In genomic region chr21:14403681-14404318, GRCh38 we compare ENCODE assay signal across 8 cellular contexts. TPM values are rescaled to one million over a fixed set of nuclear protein-coding genes. Genes with fewer than 3 reads are reported as not detected.
DNase-seq lines count a peak whose midpoint lies in the region; ATAC-seq, FAIRE-seq and TF ChIP-seq lines count a peak whose summit lies in the region.

No MANE protein-coding gene starts in this region.

- intact Hi-C loops in K562 (cut with micrococcal nuclease) (loop anchor here (1.0 to 5.0 kb wide), 4 partner anchors 96 to 1080 kb away; no protein-coding TSS in a partner anchor), HepG2 (cut with micrococcal nuclease; ENCODE audit: unreplicated experiment) (loop anchor here (1.0 to 2.0 kb wide), 2 partner anchors 333 to 1189 kb away; no protein-coding TSS in a partner anchor)

- no peaks in the 10 kb centered on the region for H3K9me3 ChIP-seq in CD4-positive, CD25-positive, alpha-beta regulatory T cell (ENCODE audit: control insufficient read depth in 2 of 2, low read length in 2 of 2)
- H3K9me3 ChIP-seq in K562 (replicated peaks; ENCODE audit: control insufficient read depth, insufficient read depth, low read depth, low read length) (no peaks in the 10 kb centered on the region; the same call in 1 of the 2 replicates), HepG2 (ENCODE audit: low read length) (no peaks in the 10 kb centered on the region)

- no peak overlapping the region for H3K4me3 Mint-ChIP-seq in CD4-positive, CD25-positive, alpha-beta regulatory T cell
- no peak overlapping the region for H3K4me3 Mint-ChIP-seq in stimulated activated effector memory CD8-positive, alpha-beta T cell treated with anti-CD3 and anti-CD28 coated beads, Interleukin-12 subunit alpha, Interleukin-12 subunit beta, amount 100 ng/mL, for 72 hours

- TF ChIP-seq POLR2A in K562 (conservative IDR thresholded peaks at IDR 0.05) (no peak), HepG2 (IDR thresholded peaks at IDR 0.05; ENCODE audit: insufficient read depth in 1 of 2, low read depth in 2 of 2, low read length in 2 of 2) (no peak)

- CTCF ChIA-PET in K562 (lab: Yijun Ruan, JAX; ENCODE audit: low intra/inter-chr PET ratio), result interaction anchor here (0.7 to 2.2 kb wide), 3 partner anchors 370 to 1079 kb away, joined by 3 to 15 read pairs (median 11); no protein-coding TSS in a partner anchor
- CTCF ChIA-PET in HepG2 (lab: Yijun Ruan, JAX; ENCODE audit: low intra/inter-chr PET ratio, low total read pairs), result interaction anchor here (1.3 to 2.5 kb wide), 3 partner anchors 334 to 1188 kb away, joined by 5 to 13 read pairs (median 6); no protein-coding TSS in a partner anchor

- peak; percentile 46 for FAIRE-seq in K562 (lab: Jason Lieb, UNC)
- FAIRE-seq in HepG2 (lab: Jason Lieb, UNC), result no peak

- POLR2A ChIA-PET in K562 (lab: Yijun Ruan, JAX), result no interaction called here
- POLR2A ChIA-PET in HepG2 (lab: Yijun Ruan, JAX), result no interaction called here

- H3K9ac ChIP-seq in K562 (ENCODE audit: insufficient read depth in 1 of 2, low read depth in 2 of 2, low read length in 2 of 2) (no peak overlapping the region), HepG2 (ENCODE audit: insufficient read depth, low read depth, low read length) (no peak overlapping the region)

- 0% methylated on average over 1 of the region's 1 CpG for WGBS in K562 (ENCODE audit: insufficient coverage, low coverage, missing lambda C conversion rate)
- 0% methylated on average over 1 of the region's 1 CpG for WGBS in HepG2 (ENCODE audit: low lambda C conversion rate)

- H3K27ac ChIP-seq in CD4-positive, CD25-positive, alpha-beta regulatory T cell (ENCODE audit: insufficient read depth, low read length, poor library complexity, severe bottlenecking), result no peak overlapping the region
- H3K27ac ChIP-seq in K562 (ENCODE audit: extremely low read depth, low read depth, low read length) (no peak overlapping the region), HepG2 (ENCODE audit: extremely low read length, insufficient read depth, low read length) (no peak overlapping the region)

- no peak overlapping the region for H3K4me3 ChIP-seq in CD4-positive, CD25-positive, alpha-beta regulatory T cell (ENCODE audit: low read depth, low read length)
- no peak overlapping the region for H3K4me3 ChIP-seq in K562
- no peak overlapping the region for H3K4me3 ChIP-seq in HepG2 (replicated peaks in 1 of 3; ENCODE audit: insufficient read depth in 1 of 3, low read depth in 2 of 3, low read length in 3 of 3)

- no peaks in the 10 kb centered on the region for H3K36me3 Mint-ChIP-seq in CD4-positive, CD25-positive, alpha-beta regulatory T cell
- H3K36me3 Mint-ChIP-seq in stimulated activated effector memory CD8-positive, alpha-beta T cell treated with anti-CD3 and anti-CD28 coated beads, Interleukin-12 subunit alpha, Interleukin-12 subunit beta, amount 100 ng/mL, for 72 hours, result no peaks in the 10 kb centered on the region

- TF ChIP-seq CTCF in K562 (IDR thresholded peaks at IDR 0.05 in 2 of 3, conservative IDR thresholded peaks at IDR 0.05 in 1 of 3; ENCODE audit: insufficient read depth in 2 of 3, low read depth in 1 of 3, low read length in 3 of 3) (peak; percentile 53 to 81 (median 54)), HepG2 (CRISPR knock-in tag; IDR thresholded peaks at IDR 0.05) (peak; percentile 59)

- peaks cover 0 to 3% (median 0%) of the 10 kb centered on the region in 4 donors for H3K4me1 Mint-ChIP-seq in CD4-positive, CD25-positive, alpha-beta regulatory T cell
- no peaks in the 10 kb centered on the region for H3K4me1 Mint-ChIP-seq in stimulated activated effector memory CD8-positive, alpha-beta T cell treated with anti-CD3 and anti-CD28 coated beads, Interleukin-12 subunit alpha, Interleukin-12 subunit beta, amount 100 ng/mL, for 72 hours

- no peaks in the 10 kb centered on the region for H4K20me1 ChIP-seq in K562 (replicated peaks; ENCODE audit: control insufficient read depth, insufficient read depth, low read length)
- H4K20me1 ChIP-seq in HepG2 (ENCODE audit: insufficient read depth, low read length), result no peaks in the 10 kb centered on the region

- H3K4me1 ChIP-seq in CD4-positive, CD25-positive, alpha-beta regulatory T cell (ENCODE audit: control insufficient read depth, insufficient read depth, low read length, poor library complexity, severe bottlenecking), result no peaks in the 10 kb centered on the region
- H3K4me1 ChIP-seq in K562 (replicated peaks in 1 of 2; ENCODE audit: control insufficient read depth in 2 of 2, insufficient read depth in 2 of 2, low read length in 2 of 2) (no peaks in the 10 kb centered on the region; a peak in 1 of 5 replicates), HepG2 (ENCODE audit: insufficient read depth, low read length) (no peaks in the 10 kb centered on the region)

- H3K4me2 ChIP-seq in K562 (ENCODE audit: insufficient read depth, low read length), result no peak overlapping the region
- no peak overlapping the region for H3K4me2 ChIP-seq in HepG2 (ENCODE audit: low read depth, low read length)

- no peak overlapping the region for H2AFZ ChIP-seq in K562 (ENCODE audit: low read depth, low read length)
- no peak overlapping the region for H2AFZ ChIP-seq in HepG2 (ENCODE audit: low read length)

- BruUV-seq in K562 (replicated peaks; lab: Mats Ljungman, UMichigan) (no TSS peak), HepG2 (replicated peaks; lab: Mats Ljungman, UMichigan) (no TSS peak)

- TF ChIP-seq EP300 in K562 (IDR thresholded peaks at IDR 0.05; ENCODE audit: low read length) (no peak), HepG2 (IDR thresholded peaks at IDR 0.05; ENCODE audit: low read depth in 2 of 2, low read length in 2 of 2) (no peak), HepG2 (CRISPR knock-in tag; IDR thresholded peaks at IDR 0.05; ENCODE audit: borderline replicate concordance) (no peak)

- peak; percentile 82 to 91 for TF ChIP-seq RAD21 in K562 (CRISPR knock-in tag; conservative IDR thresholded peaks at IDR 0.05 in 1 of 2, IDR thresholded peaks at IDR 0.05 in 1 of 2)
- 0 out of 2 replicates have a peak, but pooled peaks have one; percentile 19 for TF ChIP-seq RAD21 in HepG2 (CRISPR knock-in tag; IDR thresholded peaks at IDR 0.05)

- no peaks in the 10 kb centered on the region for H3K9me1 ChIP-seq in K562 (ENCODE audit: control insufficient read depth, insufficient read depth, low read length)

- H3K9me3 Mint-ChIP-seq in CD4-positive, CD25-positive, alpha-beta regulatory T cell, result peaks cover 0 to 2% (median 0%) of the 10 kb centered on the region in 7 donors
- H3K9me3 Mint-ChIP-seq in stimulated activated effector memory CD8-positive, alpha-beta T cell treated with anti-CD3 and anti-CD28 coated beads, Interleukin-12 subunit alpha, Interleukin-12 subunit beta, amount 100 ng/mL, for 72 hours, result no peaks in the 10 kb centered on the region

- no peaks in the 10 kb centered on the region for H3K36me3 ChIP-seq in CD4-positive, CD25-positive, alpha-beta regulatory T cell (ENCODE audit: control insufficient read depth, insufficient read depth, low read length)
- H3K36me3 ChIP-seq in K562 (ENCODE audit: control insufficient read depth, insufficient read depth, low read length), result no peaks in the 10 kb centered on the region
- H3K36me3 ChIP-seq in HepG2 (replicated peaks in 1 of 2; ENCODE audit: control insufficient read depth in 1 of 2, insufficient read depth in 2 of 2, low read length in 2 of 2), result no peaks in the 10 kb centered on the region

- no peak overlapping the region for H3K27ac Mint-ChIP-seq in CD4-positive, CD25-positive, alpha-beta regulatory T cell
- no peak overlapping the region for H3K27ac Mint-ChIP-seq in stimulated activated effector memory CD8-positive, alpha-beta T cell treated with anti-CD3 and anti-CD28 coated beads, Interleukin-12 subunit alpha, Interleukin-12 subunit beta, amount 100 ng/mL, for 72 hours

- ATAC-seq in CD4-positive, CD25-positive, alpha-beta regulatory T cell (ENCODE audit: low read depth in 2 of 2), result peak in 1 of 2 donors; percentile 66
- peak; percentile 82 for ATAC-seq in GM18868 (IDR thresholded peaks at IDR 0.05; ENCODE audit: unreplicated experiment)
- ATAC-seq in K562, result peak; percentile 91
- peak; percentile 64 for ATAC-seq in HepG2
- no peak for ATAC-seq in HG02759 (IDR thresholded peaks at IDR 0.05; ENCODE audit: unreplicated experiment)
- no peak for ATAC-seq in stimulated activated effector memory CD8-positive, alpha-beta T cell treated with anti-CD3 and anti-CD28 coated beads, Interleukin-12 subunit alpha, Interleukin-12 subunit beta, amount 100 ng/mL, for 72 hours
- no peak for ATAC-seq in HG03039 (IDR thresholded peaks at IDR 0.05; ENCODE audit: unreplicated experiment)

- in situ Hi-C loops in K562 (cut with MboI) (loop anchor here (25.0 kb wide), 2 partner anchors 884 to 1084 kb away; no protein-coding TSS in a partner anchor), HepG2 (cut with HindIII; ENCODE audit: extremely low pct_ligation_motif_present, low pct_unique_long_range_greater_than_20kb) (loop anchor here (25.0 kb wide), 1 partner anchor 1184 kb away; no protein-coding TSS in a partner anchor)

- H3K79me2 ChIP-seq in K562 (ENCODE audit: control insufficient read depth, insufficient read depth, low read length) (no peaks in the 10 kb centered on the region), HepG2 (ENCODE audit: insufficient read depth, low read length) (no peaks in the 10 kb centered on the region)

- H3K27me3 Mint-ChIP-seq in CD4-positive, CD25-positive, alpha-beta regulatory T cell, result peaks cover 14% of the 10 kb centered on the region

- no peaks in the 10 kb centered on the region for H3K27me3 ChIP-seq in CD4-positive, CD25-positive, alpha-beta regulatory T cell (ENCODE audit: control insufficient read depth, insufficient read depth, low read length)
- H3K27me3 ChIP-seq in K562 (ENCODE audit: control insufficient read depth in 2 of 2, insufficient read depth in 2 of 2, low read length in 2 of 2) (no peaks in the 10 kb centered on the region), HepG2 (ENCODE audit: control insufficient read depth in 1 of 2, insufficient read depth in 2 of 2, low read length in 2 of 2) (no peaks in the 10 kb centered on the region; a peak in 1 of 5 replicates)

- DNase-seq in CD4-positive, CD25-positive, alpha-beta regulatory T cell, result peak in 2 of 3 donors; percentile 35 to 71
- DNase-seq in NCI-H1694 (lab: John Stamatoyannopoulos, UW) (peak; percentile 36), K562 (ENCODE audit: extremely low read depth in 1 of 4, low spot score in 3 of 4) (peak; percentile 31 to 68 (median 42)), HepG2 (ENCODE audit: low spot score) (peak; percentile 19)
- no peak for DNase-seq in stimulated activated effector memory CD8-positive, alpha-beta T cell treated with anti-CD3 and anti-CD28 coated beads, Interleukin-12 subunit alpha, Interleukin-12 subunit beta, amount 100 ng/mL, for 72 hours (ENCODE audit: low spot score in 2 of 2)

RNA-seq across cellular contexts. Expression of gene HSPA13, which starts 20.9 kb away (rescaled TPM):
- total RNA-seq in CD4-positive, CD25-positive, alpha-beta regulatory T cell, result 28.6 TPM
- polyA plus RNA-seq in CD4-positive, CD25-positive, alpha-beta regulatory T cell, result 10 to 100 TPM; 11.5 to 17.9 (median 13.0) TPM
- 10.0 and 31.1 TPM in 2 replicates for total RNA-seq in K562 (2011; cell fraction: chromatin; rRNA removed; ENCODE audit: low replicate concordance)
- 14.0 and 18.8 TPM in 2 replicates for total RNA-seq in K562 (2011; cell fraction: nucleolus; rRNA removed)
- total RNA-seq in K562 (2011; cell fraction: nucleoplasm; rRNA removed), result 27.8 and 30.5 TPM in 2 replicates
- total RNA-seq in K562 (2014; rRNA removed), result 13.8 and 14.0 TPM in 2 replicates
- 28.7 and 35.5 TPM in 2 replicates for total RNA-seq in K562 (2014; rRNA removed; fragmentation: Illumina TruSeq; extraction: Trizol)
- total RNA-seq in K562 (2015; rRNA removed; fragmentation: Illumina TruSeq; extraction: Trizol), result 19.5 and 21.1 TPM in 2 replicates
- 24.7 TPM in 2 replicates for total RNA-seq in K562 (2021)
- polyA plus RNA-seq in K562 (2011; rRNA removed), result 20.0 and 23.9 TPM in 2 replicates
- 3.0 and 9.1 TPM in 2 replicates for polyA plus RNA-seq in K562 (2011; cell fraction: cytosol; rRNA removed)
- 3.7 and 6.9 TPM in 2 replicates for polyA plus RNA-seq in K562 (2011; cell fraction: nucleus; rRNA removed)
- polyA plus RNA-seq in K562 (2012), result 14.1 and 33.3 TPM in 2 replicates
- polyA plus RNA-seq in K562 (2014; fragmentation: Illumina TruSeq; extraction: Trizol), result 18.8 and 18.9 TPM in 2 replicates
- polyA plus RNA-seq in K562 (2014; fragmentation: Nextera tagmentation; extraction: Ambion mirVana), result 10 to 100 TPM; 27.5 to 28.8 TPM
- polyA plus RNA-seq in K562 (2014; rRNA removed), result 12.5 and 13.7 TPM in 2 replicates
- polyA minus RNA-seq in K562 (2011; rRNA and poly(A)+ RNA removed), result 36.4 and 45.7 TPM in 2 replicates
- 10.5 and 11.6 TPM in 2 replicates for polyA minus RNA-seq in K562 (2011; cell fraction: cytosol; rRNA and poly(A)+ RNA removed)
- polyA minus RNA-seq in K562 (2011; cell fraction: nucleus; rRNA and poly(A)+ RNA removed), result 5.8 and 15.9 TPM in 2 replicates
- 20.5 and 28.4 TPM in 2 replicates for total RNA-seq in HepG2 (2016; rRNA removed; fragmentation: Illumina TruSeq; extraction: Trizol)
- 1.0 and 1.9 TPM in 2 replicates for total RNA-seq in HepG2 (2016; cell fraction: cytosol; rRNA removed; fragmentation: Illumina TruSeq; extraction: Trizol; ENCODE audit: low read depth)
- total RNA-seq in HepG2 (2016; cell fraction: insoluble cytoplasmic fraction; rRNA removed; fragmentation: Illumina TruSeq; extraction: Trizol), result 17.9 and 29.8 TPM in 2 replicates
- 4.1 and 5.3 TPM in 2 replicates for total RNA-seq in HepG2 (2016; cell fraction: membrane; rRNA removed; fragmentation: Illumina TruSeq; extraction: Trizol)
- 28.3 and 30.2 TPM in 2 replicates for total RNA-seq in HepG2 (2016; cell fraction: nucleus; rRNA removed; fragmentation: Illumina TruSeq; extraction: Trizol)
- 16.5 and 21.2 TPM in 2 replicates for polyA plus RNA-seq in HepG2 (2011; rRNA removed)
- 7.1 and 13.8 TPM in 2 replicates for polyA plus RNA-seq in HepG2 (2011; cell fraction: cytosol; rRNA removed)
- polyA plus RNA-seq in HepG2 (2011; cell fraction: nucleus; rRNA removed), result 3.7 and 5.1 TPM in 2 replicates
- 24.5 and 29.8 TPM in 2 replicates for polyA plus RNA-seq in HepG2 (2012)
- polyA plus RNA-seq in HepG2 (2016; cell fraction: cytosol; fragmentation: Illumina TruSeq; extraction: Trizol; ENCODE audit: low read depth), result 0.79 and 0.90 TPM in 2 replicates
- polyA plus RNA-seq in HepG2 (2016; cell fraction: insoluble cytoplasmic fraction; fragmentation: Illumina TruSeq; extraction: Trizol; ENCODE audit: low read depth), result 12.5 and 15.0 TPM in 2 replicates
- 1.9 and 2.5 TPM in 2 replicates for polyA plus RNA-seq in HepG2 (2016; cell fraction: membrane; fragmentation: Illumina TruSeq; extraction: Trizol; ENCODE audit: low read depth)
- polyA plus RNA-seq in HepG2 (2016; cell fraction: nucleus; fragmentation: Illumina TruSeq; extraction: Trizol; ENCODE audit: insufficient read depth, low read depth), result 25.8 and 29.2 TPM in 2 replicates
- polyA minus RNA-seq in HepG2 (2011; rRNA and poly(A)+ RNA removed; ENCODE audit: low replicate concordance), result 11.5 and 12.2 TPM in 2 replicates
- polyA minus RNA-seq in HepG2 (2011; cell fraction: cytosol; rRNA and poly(A)+ RNA removed), result 24.5 and 26.5 TPM in 2 replicates
- 18.3 and 23.5 TPM in 2 replicates for polyA minus RNA-seq in HepG2 (2011; cell fraction: nucleus; rRNA and poly(A)+ RNA removed)

Comparison
In these comparisons a context has a peak if more than half of its experiments do, and no peak if none do; other contexts are left out.
1. ATAC-seq: peak in GM18868 (single experiment), K562 (single experiment) and HepG2 (single experiment); none in HG02759 (single experiment), stimulated activated effector memory CD8-positive, alpha-beta T cell treated with anti-CD3 and anti-CD28 coated beads, Interleukin-12 subunit alpha, Interleukin-12 subunit beta, amount 100 ng/mL, for 72 hours (single experiment) and HG03039 (single experiment).
2. DNase-seq: peak in CD4-positive, CD25-positive, alpha-beta regulatory T cell (2 of 3), NCI-H1694 (single experiment), K562 (4 of 4) and HepG2 (single experiment); none in stimulated activated effector memory CD8-positive, alpha-beta T cell treated with anti-CD3 and anti-CD28 coated beads, Interleukin-12 subunit alpha, Interleukin-12 subunit beta, amount 100 ng/mL, for 72 hours (0 of 2).